16 cellular contexts compared by ENCODE assay signal in the genomic region with DNA sequence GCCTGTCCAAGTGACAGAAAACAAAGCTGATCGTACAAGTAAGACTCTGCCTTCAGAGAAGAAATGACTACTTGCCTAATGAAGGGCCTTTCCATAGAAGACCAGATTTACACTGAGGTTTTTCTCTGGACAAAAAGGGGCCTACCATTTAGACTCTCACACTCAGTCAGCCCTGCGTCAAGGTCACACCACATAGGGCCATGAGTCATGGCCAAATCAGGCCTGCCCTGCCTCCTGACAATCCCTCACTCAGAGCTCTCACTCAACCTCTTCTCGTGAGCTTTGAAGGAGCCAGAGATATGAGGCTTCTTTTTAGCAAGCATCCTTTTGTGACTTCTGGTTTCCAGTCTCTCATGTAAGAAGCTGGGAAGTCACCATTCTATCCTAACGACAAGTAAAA.
DNase-seq lines count a peak whose midpoint lies in the region; ATAC-seq and TF ChIP-seq lines count a peak whose summit lies in the region.
"Had no signal": no experiment of that assay in that cellular context is flagged by ENCODE, and none has a peak within 500 bp of the region (broad histone marks: within the 10 kb centered on the region; RNA-seq: fewer than 3 reads in every experiment).

No MANE protein-coding gene starts in this region.

- no peak overlapping the region for H3K4me3 ChIP-seq in brain microvascular endothelial cell (ENCODE audit: low read depth, low read length)
- no peak overlapping the region for H3K4me3 ChIP-seq in PC-9
- H3K4me3 ChIP-seq: body of pancreas had no signal

- in situ Hi-C loops in brain microvascular endothelial cell (cut with HindIII; ENCODE audit: low pct_ligation_motif_present, low sequenced_read_pairs) = no loop called here

- no peak overlapping the region for H3K4me2 ChIP-seq in PC-9

- peaks cover 5% of the 10 kb centered on the region for H3K9me3 Mint-ChIP-seq in natural killer cell treated with Interleukin-12 subunit alpha and Interleukin-12 subunit beta and Interleukin-15 and Interleukin-18, amount 100 ng/mL, for 72 hours
- H3K9me3 Mint-ChIP-seq in activated CD8-positive, alpha-beta T cell treated with anti-CD3 and anti-CD28 coated beads for 36 hours = peaks cover 7% of the 10 kb centered on the region

- H4K20me1 ChIP-seq in PC-9 (ENCODE audit: insufficient read depth) = no peaks in the 10 kb centered on the region

- H3K9me3 ChIP-seq in PC-9 (ENCODE audit: insufficient read depth, low read depth) = no peaks in the 10 kb centered on the region

- no peaks in the 10 kb centered on the region for H3F3A ChIP-seq in PC-9 (ENCODE audit: insufficient read depth, low read depth)

- no peaks in the 10 kb centered on the region for H3K79me2 ChIP-seq in PC-9 (ENCODE audit: low read depth)

- CTCF ChIA-PET in activated CD8-positive, alpha-beta T cell treated with anti-CD3 and anti-CD28 coated beads for 36 hours (lab: Charles Lee) = interaction anchor here (1.4 kb wide), 1 partner anchor 69 kb away, joined by 4 read pairs; the partner anchor contains the start of gene NMNAT3
- CTCF ChIA-PET in PC-9 (lab: Charles Lee) = no interaction called here

- intact Hi-C loops in activated CD8-positive, alpha-beta T cell treated with anti-CD3 and anti-CD28 coated beads for 36 hours (cut with micrococcal nuclease) = no loop called here
- intact Hi-C loops in PC-9 (cut with micrococcal nuclease; ENCODE audit: unreplicated experiment) = no loop called here

- peaks cover 3 to 10% of the 10 kb centered on the region in 2 donors for H3K27me3 Mint-ChIP-seq in natural killer cell treated with Interleukin-12 subunit alpha and Interleukin-12 subunit beta and Interleukin-15 and Interleukin-18, amount 100 ng/mL, for 72 hours
- H3K27me3 Mint-ChIP-seq in activated CD8-positive, alpha-beta T cell treated with anti-CD3 and anti-CD28 coated beads for 36 hours = peaks cover 4% of the 10 kb centered on the region

- 0 out of 2 replicates have a peak, but pooled peaks cover 3% of the 10 kb centered on the region for H3K4me1 ChIP-seq in PC-9 (replicated peaks; ENCODE audit: insufficient read depth)
- H3K4me1 ChIP-seq: body of pancreas had no signal

- no peaks in the 10 kb centered on the region for H3K4me1 Mint-ChIP-seq in natural killer cell treated with Interleukin-12 subunit alpha and Interleukin-12 subunit beta and Interleukin-15 and Interleukin-18, amount 100 ng/mL, for 72 hours (ENCODE audit: low read depth in 2 of 2)
- no peaks in the 10 kb centered on the region for H3K4me1 Mint-ChIP-seq in activated CD8-positive, alpha-beta T cell treated with anti-CD3 and anti-CD28 coated beads for 36 hours (ENCODE audit: low read depth)

- TF ChIP-seq CTCF in brain microvascular endothelial cell (IDR thresholded peaks at IDR 0.05; ENCODE audit: low read depth, low read length, missing control alignments) = no peak
- TF ChIP-seq CTCF in activated CD8-positive, alpha-beta T cell treated with anti-CD3 and anti-CD28 coated beads for 36 hours (IDR thresholded peaks at IDR 0.05) = no peak
- no peak for TF ChIP-seq CTCF in PC-9 (conservative IDR thresholded peaks at IDR 0.05)

- no peak overlapping the region for H3K4me3 Mint-ChIP-seq in natural killer cell treated with Interleukin-12 subunit alpha and Interleukin-12 subunit beta and Interleukin-15 and Interleukin-18, amount 100 ng/mL, for 72 hours
- H3K4me3 Mint-ChIP-seq in activated CD8-positive, alpha-beta T cell treated with anti-CD3 and anti-CD28 coated beads for 36 hours = no peak overlapping the region

- ATAC-seq in natural killer cell treated with Interleukin-12 subunit alpha and Interleukin-12 subunit beta and Interleukin-15 and Interleukin-18, amount 100 ng/mL, for 72 hours = no peak
- ATAC-seq in activated CD8-positive, alpha-beta T cell treated with anti-CD3 and anti-CD28 coated beads for 36 hours = no peak
- ATAC-seq: body of pancreas had no signal

- H2AFZ ChIP-seq in PC-9 = no peak overlapping the region

- H3K27ac ChIP-seq in brain microvascular endothelial cell (peak overlapping the region; percentile 19), PC-9 (no peak overlapping the region)
- H3K27ac ChIP-seq: body of pancreas, C4-2B, VCaP had no signal

- no peaks in the 10 kb centered on the region for H3K27me3 ChIP-seq in brain microvascular endothelial cell (replicated peaks)
- no peaks in the 10 kb centered on the region; the same call in 1 of the 2 replicates for H3K27me3 ChIP-seq in PC-9 (ENCODE audit: insufficient read depth, low read depth)
- H3K27me3 ChIP-seq: body of pancreas had no signal

- POLR2A ChIA-PET in activated CD8-positive, alpha-beta T cell treated with anti-CD3 and anti-CD28 coated beads for 36 hours (lab: Charles Lee) = no interaction called here
- POLR2A ChIA-PET in PC-9 (lab: Charles Lee; ENCODE audit: unreplicated experiment) = interaction anchor here (0.6 kb wide), 1 partner anchor 254 kb away, joined by 6 read pairs; no protein-coding TSS in a partner anchor

- BruUV-seq in PC-9 (replicated peaks; lab: Mats Ljungman, UMichigan) = no TSS peak

- no peaks in the 10 kb centered on the region for H3K9me2 ChIP-seq in PC-9 (ENCODE audit: insufficient read depth)

- H3K36me3 Mint-ChIP-seq in natural killer cell treated with Interleukin-12 subunit alpha and Interleukin-12 subunit beta and Interleukin-15 and Interleukin-18, amount 100 ng/mL, for 72 hours = no peaks in the 10 kb centered on the region
- no peaks in the 10 kb centered on the region for H3K36me3 Mint-ChIP-seq in activated CD8-positive, alpha-beta T cell treated with anti-CD3 and anti-CD28 coated beads for 36 hours (ENCODE audit: low read depth)

- DNase-seq in AG20443 (ENCODE audit: low spot score) (peak; percentile 48), HT1080 (ENCODE audit: low read depth) (peak; percentile 90), brain microvascular endothelial cell (peak; percentile 87), iris pigment epithelial cell (ENCODE audit: low read depth) (peak; percentile 76), NCI-H1417 treated with DMSO at 0.1 percent for 48 hours (lab: John Stamatoyannopoulos, UW) (no peak), PC-9 (no peak)
- no peak for DNase-seq in natural killer cell treated with Interleukin-12 subunit alpha and Interleukin-12 subunit beta and Interleukin-15 and Interleukin-18, amount 100 ng/mL, for 72 hours (ENCODE audit: low spot score)
- no peak for DNase-seq in activated CD8-positive, alpha-beta T cell treated with anti-CD3 and anti-CD28 coated beads for 36 hours
- DNase-seq: body of pancreas; erythroblast; GDM1; NCI-H1105 treated with DMSO at 0.1 percent for 48 hours; NCI-H510A treated with DMSO at 0.1 percent for 48 hours; stimulated activated CD4-positive, alpha-beta T cell treated with anti-CD3 and anti-CD28 coated beads, Interleukin-15, amount 100 ng/mL, for 24 hours had no signal

- no peak overlapping the region for H3K27ac Mint-ChIP-seq in natural killer cell treated with Interleukin-12 subunit alpha and Interleukin-12 subunit beta and Interleukin-15 and Interleukin-18, amount 100 ng/mL, for 72 hours
- no peak overlapping the region for H3K27ac Mint-ChIP-seq in activated CD8-positive, alpha-beta T cell treated with anti-CD3 and anti-CD28 coated beads for 36 hours

- H3K36me3 ChIP-seq in brain microvascular endothelial cell (replicated peaks) = no peaks in the 10 kb centered on the region
- no peaks in the 10 kb centered on the region for H3K36me3 ChIP-seq in PC-9 (ENCODE audit: low read depth)

Comparison
In these comparisons a context has a peak if more than half of its experiments do, and no peak if none do; other contexts are left out.
1. DNase-seq: peak in AG20443 (single experiment), HT1080 (single experiment), brain microvascular endothelial cell (single experiment) and iris pigment epithelial cell (single experiment); none in natural killer cell treated with Interleukin-12 subunit alpha and Interleukin-12 subunit beta and Interleukin-15 and Interleukin-18, amount 100 ng/mL, for 72 hours (single experiment), activated CD8-positive, alpha-beta T cell treated with anti-CD3 and anti-CD28 coated beads for 36 hours (single experiment), NCI-H1417 treated with DMSO at 0.1 percent for 48 hours (single experiment) and PC-9 (0 of 2).